8 cellular contexts compared by ENCODE assay signal in the genomic region with DNA sequence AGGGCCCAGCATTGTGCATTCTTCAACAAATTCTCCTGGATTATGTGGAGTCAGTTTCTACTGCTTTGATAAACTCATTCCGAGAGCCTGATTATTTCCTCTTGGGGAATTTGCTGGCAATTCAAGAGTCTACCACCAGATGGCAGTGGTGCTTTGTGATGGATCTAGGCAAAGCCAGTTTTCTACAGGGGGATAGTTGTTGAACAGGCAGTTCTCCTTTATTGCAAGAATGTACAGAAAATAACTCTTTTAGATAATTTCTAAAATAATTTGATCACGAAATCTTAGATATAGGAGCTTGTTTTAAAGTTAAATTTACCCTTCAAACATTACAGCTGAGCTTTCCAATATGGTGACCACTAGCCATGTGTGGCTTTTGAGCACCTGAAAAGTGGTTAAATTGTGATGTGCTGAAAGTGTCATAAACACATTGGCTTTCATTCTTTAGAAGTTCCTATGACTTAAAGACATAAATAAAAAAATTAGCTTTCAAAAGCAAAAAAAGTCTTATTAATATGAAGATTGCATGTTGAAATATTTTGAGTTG.
DNase-seq lines count a peak whose midpoint lies in the region; ATAC-seq lines count a peak whose summit lies in the region.

No MANE protein-coding gene starts in this region.

- ATAC-seq in GM21390 (IDR thresholded peaks at IDR 0.05; ENCODE audit: unreplicated experiment) (no peak), GM19397 (IDR thresholded peaks at IDR 0.05; ENCODE audit: unreplicated experiment) (no peak)

- DNase-seq in GF-D8 (lab: John Stamatoyannopoulos, UW) = peak; percentile 47
- DNase-seq in LoVo (ENCODE audit: low spot score) = peak; percentile 53
- peak; percentile 89 for DNase-seq in SK-MEL-5 (ENCODE audit: low read depth, low spot score)
- peak; percentile 7 to 30 (median 24) for DNase-seq in activated naive CD4-positive, alpha-beta T cell (lab: John Stamatoyannopoulos, UW)
- peak; percentile 74 for DNase-seq in hepatic stellate cell (ENCODE audit: low spot score)
- peak; percentile 54 to 92 (median 59) for DNase-seq in stimulated activated CD4-positive, alpha-beta T cell treated with anti-CD3 and anti-CD28 coated beads, Interleukin-12 subunit alpha, Interleukin-12 subunit beta, amount 100 ng/mL, for 48 hours (ENCODE audit: low read depth in 2 of 3, low spot score in 1 of 3)

- in situ Hi-C loops in SK-MEL-5 (cut with HindIII; ENCODE audit: low pct_unique_long_range_greater_than_20kb, low sequenced_read_pairs) = no loop called here

Comparison
In these comparisons a context has a peak if more than half of its experiments do, and no peak if none do; other contexts are left out.
1. DNase-seq: peak in every context shown above with its lines; median percentile 89 in SK-MEL-5; 74 in hepatic stellate cell; 59 in stimulated activated CD4-positive, alpha-beta T cell treated with anti-CD3 and anti-CD28 coated beads, Interleukin-12 subunit alpha, Interleukin-12 subunit beta, amount 100 ng/mL, for 48 hours; 53 in LoVo; 47 in GF-D8; 24 in activated naive CD4-positive, alpha-beta T cell.